8 cellular contexts compared by ENCODE assay signal in the genomic region with DNA sequence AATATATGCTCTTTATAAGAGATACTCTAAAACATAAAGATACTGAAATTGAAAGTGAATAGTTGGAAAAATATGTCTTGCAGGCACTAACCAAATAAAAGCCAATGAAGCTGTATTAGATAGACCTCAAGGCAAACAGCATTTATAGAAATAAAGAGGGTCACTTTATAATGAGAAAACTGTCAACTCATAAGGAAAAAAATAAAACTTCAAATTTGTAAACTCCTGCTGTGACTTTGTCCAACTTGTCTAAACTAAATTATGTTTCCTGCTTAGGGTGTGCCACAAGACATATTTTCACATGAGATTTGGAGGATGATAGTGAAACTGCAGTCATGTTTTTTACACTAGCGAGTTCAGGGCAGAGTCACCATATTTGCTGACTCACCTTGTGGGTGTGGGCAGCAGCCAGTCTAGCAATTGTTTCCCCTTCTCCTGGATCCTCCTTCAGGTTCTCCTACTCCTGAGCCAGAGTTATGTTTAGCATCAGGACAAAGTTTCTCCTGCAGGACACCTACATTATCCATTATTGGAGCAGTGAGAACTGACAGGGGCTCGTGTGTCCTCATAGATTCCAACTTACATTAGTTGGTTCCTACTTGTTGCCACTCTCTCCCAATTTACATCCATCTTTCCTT. TPM values are rescaled to one million over a fixed set of nuclear protein-coding genes. Genes with fewer than 3 reads are reported as not detected.
A peak's percentile ranks its signal among the peaks of the same experiment; 100 is the strongest.
DNase-seq lines count a peak whose midpoint lies in the region; ATAC-seq, FAIRE-seq and TF ChIP-seq lines count a peak whose summit lies in the region.

No MANE protein-coding gene starts in this region.

- peaks cover 14% of the 10 kb centered on the region for H3K9me3 Mint-ChIP-seq in activated naive CD8-positive, alpha-beta T cell treated with anti-CD3 and anti-CD28 coated beads, Interleukin-2, amount 50 U/mL, for 24 hours
- peaks cover 31% of the 10 kb centered on the region for H3K9me3 Mint-ChIP-seq in mesothelial cell of epicardium

- H3K27ac ChIP-seq in BLaER1 treated with 17β-estradiol and CSF1 and Interleukin-3, amounts not matched to agents 10 nM and 100 nM: peak overlapping the region in 2 of 11 experiments; percentile 35 to 47; a peak in 4 of 22 replicates

- peak overlapping the region in 2 of 10 experiments; percentile 6 to 24; a peak in 2 of 20 replicates for H3K4me3 ChIP-seq in BLaER1 treated with 17β-estradiol and CSF1 and Interleukin-3, amounts not matched to agents 10 nM and 100 nM
- H3K4me3 ChIP-seq in MG63: peak overlapping the region; percentile 13

- peak; percentile 90 for FAIRE-seq in GM19239 (lab: Jason Lieb, UNC)

- H3K36me3 ChIP-seq in BLaER1 treated with 17β-estradiol and CSF1 and Interleukin-3, amounts not matched to agents 10 nM and 100 nM: peaks cover 0 to 10% (median 0%) of the 10 kb centered on the region in 11 experiments; a peak in 4 of 22 replicates
- no peaks in the 10 kb centered on the region for H3K36me3 ChIP-seq in MG63

- peak overlapping the region; percentile 44 for H3K27ac Mint-ChIP-seq in activated naive CD8-positive, alpha-beta T cell treated with anti-CD3 and anti-CD28 coated beads, Interleukin-2, amount 50 U/mL, for 24 hours
- no peak overlapping the region for H3K27ac Mint-ChIP-seq in mesothelial cell of epicardium

- H3K9ac ChIP-seq in BLaER1 treated with 17β-estradiol and CSF1 and Interleukin-3, amounts not matched to agents 10 nM and 100 nM: 0 out of 22 replicates have a peak overlapping the region, but pooled peaks of 1 of the 11 experiments have one; percentile 4

- peak; percentile 80 for ATAC-seq in activated naive CD8-positive, alpha-beta T cell treated with anti-CD3 and anti-CD28 coated beads, Interleukin-2, amount 50 U/mL, for 24 hours
- no peak for ATAC-seq in HG03520 (IDR thresholded peaks at IDR 0.05; ENCODE audit: unreplicated experiment)

- peaks cover 0 to 13% (median 7%) of the 10 kb centered on the region in 10 experiments; a peak in 11 of 20 replicates for H3K4me1 ChIP-seq in BLaER1 treated with 17β-estradiol and CSF1 and Interleukin-3, amounts not matched to agents 10 nM and 100 nM

- peak overlapping the region; percentile 54 for H3K4me3 Mint-ChIP-seq in activated naive CD8-positive, alpha-beta T cell treated with anti-CD3 and anti-CD28 coated beads, Interleukin-2, amount 50 U/mL, for 24 hours
- H3K4me3 Mint-ChIP-seq in mesothelial cell of epicardium: no peak overlapping the region

- no peaks in the 10 kb centered on the region for H3K27me3 Mint-ChIP-seq in activated naive CD8-positive, alpha-beta T cell treated with anti-CD3 and anti-CD28 coated beads, Interleukin-2, amount 50 U/mL, for 24 hours
- H3K27me3 Mint-ChIP-seq in mesothelial cell of epicardium (ENCODE audit: low read depth): no peaks in the 10 kb centered on the region

- peaks cover 4% of the 10 kb centered on the region for H3K36me3 Mint-ChIP-seq in activated naive CD8-positive, alpha-beta T cell treated with anti-CD3 and anti-CD28 coated beads, Interleukin-2, amount 50 U/mL, for 24 hours (ENCODE audit: low read depth)
- no peaks in the 10 kb centered on the region for H3K36me3 Mint-ChIP-seq in mesothelial cell of epicardium

- TF ChIP-seq CTCF in mesothelial cell of epicardium (IDR thresholded peaks at IDR 0.05; ENCODE audit: unreplicated experiment): no peak

- peak overlapping the region in 8 of 11 experiments; percentile 3 to 71 (median 64); a peak in 11 of 22 replicates for H3K4me2 ChIP-seq in BLaER1 treated with 17β-estradiol and CSF1 and Interleukin-3, amounts not matched to agents 10 nM and 100 nM

- peaks cover 13% of the 10 kb centered on the region for H3K4me1 Mint-ChIP-seq in activated naive CD8-positive, alpha-beta T cell treated with anti-CD3 and anti-CD28 coated beads, Interleukin-2, amount 50 U/mL, for 24 hours
- H3K4me1 Mint-ChIP-seq in mesothelial cell of epicardium: no peaks in the 10 kb centered on the region

- peak; percentile 15 for DNase-seq in GM19239 (ENCODE audit: insufficient read length, low spot score)
- peak; percentile 58 for DNase-seq in MG63
- peak; percentile 27 for DNase-seq in activated naive CD8-positive, alpha-beta T cell treated with anti-CD3 and anti-CD28 coated beads, Interleukin-2, amount 50 U/mL, for 24 hours
- peak in 2 of 3 donors; percentile 4 to 9 for DNase-seq in stimulated activated CD4-positive, alpha-beta T cell treated with anti-CD3 and anti-CD28 coated beads, TNF-alpha, amount 100 ng/mL, for 48 hours (ENCODE audit: low read depth in 3 of 3)
- DNase-seq in mesothelial cell of epicardium (ENCODE audit: low spot score in 2 of 2, unreplicated experiment in 2 of 2): no peak
- no peak for DNase-seq in D341Med (ENCODE audit: low spot score)

- H3K9me3 ChIP-seq in BLaER1 treated with 17β-estradiol and CSF1 and Interleukin-3, amounts not matched to agents 10 nM and 100 nM (replicated peaks in 1 of 11): peaks cover 12 to 30% (median 18%) of the 10 kb centered on the region in 11 experiments
- H3K9me3 ChIP-seq in MG63: no peaks in the 10 kb centered on the region

- H4K20me1 ChIP-seq in BLaER1 treated with 17β-estradiol and CSF1 and Interleukin-3, amounts not matched to agents 10 nM and 100 nM: no peaks in the 10 kb centered on the region

- H3K27me3 ChIP-seq in BLaER1 treated with 17β-estradiol and CSF1 and Interleukin-3, amounts not matched to agents 10 nM and 100 nM: no peaks in the 10 kb centered on the region
- H3K27me3 ChIP-seq in MG63: no peaks in the 10 kb centered on the region

RNA-seq across cellular contexts. Expression of a gene that starts 43.8 kb away (rescaled TPM):
- total RNA-seq in MG63 (2014; rRNA removed; shearing (Covaris generic); ENCODE audit: low replicate concordance): not detected in 2 replicates
- not detected in 3 replicates for total RNA-seq in mesothelial cell of epicardium

RNA-seq across cellular contexts. Expression of a gene that starts 46.9 kb away (rescaled TPM):
- 6.9 and 9.4 TPM in 2 replicates for total RNA-seq in MG63 (2014; rRNA removed; shearing (Covaris generic); ENCODE audit: low replicate concordance)
- total RNA-seq in mesothelial cell of epicardium: 7.8 to 7.9 TPM (median 7.8 TPM) in 3 replicates

Comparison
In these comparisons a context has a peak if more than half of its experiments do, and no peak if none do; other contexts are left out.
1. DNase-seq: peak in GM19239 (single experiment), MG63 (single experiment), activated naive CD8-positive, alpha-beta T cell treated with anti-CD3 and anti-CD28 coated beads, Interleukin-2, amount 50 U/mL, for 24 hours (single experiment) and stimulated activated CD4-positive, alpha-beta T cell treated with anti-CD3 and anti-CD28 coated beads, TNF-alpha, amount 100 ng/mL, for 48 hours (2 of 3); none in mesothelial cell of epicardium (0 of 2) and D341Med (single experiment).